12 cellular contexts compared by ENCODE assay signal in the genomic region with DNA sequence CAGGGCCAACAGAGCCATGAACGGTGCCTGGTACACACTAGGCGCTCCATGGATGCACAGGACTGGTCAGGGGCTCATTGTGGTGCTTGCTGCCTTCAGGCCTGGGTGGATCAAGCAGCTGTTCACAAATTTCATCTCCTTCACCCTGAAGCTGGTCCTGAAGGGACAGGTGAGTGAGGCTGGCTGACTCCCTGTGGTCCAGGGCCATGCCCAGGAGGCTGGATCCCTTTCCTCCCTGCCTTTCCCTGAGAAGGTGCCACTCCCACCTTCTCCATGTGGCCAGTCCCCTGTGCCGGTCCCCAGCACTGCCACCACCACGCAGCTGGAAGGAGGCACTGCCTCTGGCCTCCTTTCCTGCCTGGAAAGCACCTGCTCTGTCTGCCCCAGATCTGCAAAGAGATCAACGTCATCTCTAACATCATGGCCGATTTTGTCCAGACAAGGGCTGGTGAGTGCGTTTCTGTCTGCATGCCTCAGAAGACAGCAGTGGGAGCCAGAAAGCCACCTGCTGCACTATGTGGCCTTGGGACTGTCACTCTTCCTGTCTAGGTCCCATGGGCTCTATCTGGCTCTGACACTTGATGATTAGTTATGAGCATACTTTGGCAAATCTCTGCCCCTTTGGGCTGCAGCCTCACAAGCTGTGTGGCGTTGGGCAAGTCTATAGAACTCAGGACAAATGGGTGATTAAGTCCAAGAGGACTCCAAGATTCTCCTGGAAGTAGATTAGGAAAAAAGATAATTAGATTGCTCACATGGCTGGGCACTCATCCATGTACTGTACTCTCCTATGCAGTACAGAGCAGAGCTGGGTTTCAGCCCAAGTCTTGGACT. TPM values are rescaled to one million over a fixed set of nuclear protein-coding genes. Genes with fewer than 3 reads are reported as not detected.
DNase-seq lines count a peak whose midpoint lies in the region; ATAC-seq and FAIRE-seq lines count a peak whose summit lies in the region.
"Had no signal": no experiment of that assay in that cellular context is flagged by ENCODE, and none has a peak within 500 bp of the region (broad histone marks: within the 10 kb centered on the region; RNA-seq: fewer than 3 reads in every experiment).

No MANE protein-coding gene starts in this region.

- FAIRE-seq in frontal cortex (lab: Jason Lieb, UNC): no peak
- FAIRE-seq: K562 had no signal

- no peaks in the 10 kb centered on the region for H3K36me3 Mint-ChIP-seq in activated naive CD8-positive, alpha-beta T cell treated with anti-CD3 and anti-CD28 coated beads, Interleukin-2, amount 50 U/mL, for 24 hours (ENCODE audit: low read depth)

- ATAC-seq in GM19452 (IDR thresholded peaks at IDR 0.05; ENCODE audit: unreplicated experiment) (peak; percentile 81), HG03095 (IDR thresholded peaks at IDR 0.05; ENCODE audit: unreplicated experiment) (peak; percentile 73)
- peak; percentile 29 for ATAC-seq in activated naive CD8-positive, alpha-beta T cell treated with anti-CD3 and anti-CD28 coated beads, Interleukin-2, amount 50 U/mL, for 24 hours
- ATAC-seq: K562 had no signal

- peak; percentile 77 for DNase-seq in EH (ENCODE audit: low read depth)
- no peak for DNase-seq in activated naive CD8-positive, alpha-beta T cell treated with anti-CD3 and anti-CD28 coated beads, Interleukin-2, amount 50 U/mL, for 24 hours
- DNase-seq in anterior cingulate cortex (lab: John Stamatoyannopoulos, UW): no peak
- no peak for DNase-seq in frontal cortex (ENCODE audit: low spot score in 2 of 2)
- no peak for DNase-seq in effector CD8-positive, alpha-beta T cell (lab: John Stamatoyannopoulos, UW)
- no peak for DNase-seq in DMS 273 treated with DMSO at 0.1 percent for 48 hours (lab: John Stamatoyannopoulos, UW)
- DNase-seq: activated naive CD4-positive, alpha-beta T cell treated with Interleukin-2 at 50 U/mL for 16 hours; nephron progenitor cell had no signal

- H3K4me1 Mint-ChIP-seq in activated naive CD8-positive, alpha-beta T cell treated with anti-CD3 and anti-CD28 coated beads, Interleukin-2, amount 50 U/mL, for 24 hours: peaks cover 37% of the 10 kb centered on the region
- H3K4me1 Mint-ChIP-seq: nephron progenitor cell had no signal

- H3K9me3 Mint-ChIP-seq in activated naive CD8-positive, alpha-beta T cell treated with anti-CD3 and anti-CD28 coated beads, Interleukin-2, amount 50 U/mL, for 24 hours: no peaks in the 10 kb centered on the region

- H3K27ac Mint-ChIP-seq in activated naive CD8-positive, alpha-beta T cell treated with anti-CD3 and anti-CD28 coated beads, Interleukin-2, amount 50 U/mL, for 24 hours: peak overlapping the region; percentile 72
- H3K27ac Mint-ChIP-seq: nephron progenitor cell had no signal

- H3K27me3 Mint-ChIP-seq in activated naive CD8-positive, alpha-beta T cell treated with anti-CD3 and anti-CD28 coated beads, Interleukin-2, amount 50 U/mL, for 24 hours: no peaks in the 10 kb centered on the region

- no peak overlapping the region for H3K4me3 Mint-ChIP-seq in activated naive CD8-positive, alpha-beta T cell treated with anti-CD3 and anti-CD28 coated beads, Interleukin-2, amount 50 U/mL, for 24 hours
- H3K4me3 Mint-ChIP-seq: nephron progenitor cell had no signal

RNA-seq across cellular contexts. Expression of a gene that starts 9.4 kb away (rescaled TPM):
- total RNA-seq in frontal cortex: 0.82 TPM
- total RNA-seq: fibroblast of villous mesenchyme, K562 had no signal

RNA-seq across cellular contexts. Expression of a gene that starts 18.2 kb away (rescaled TPM):
- 0.41 TPM for total RNA-seq in frontal cortex

RNA-seq across cellular contexts. Expression of a gene that starts 39.2 kb away (rescaled TPM):
- total RNA-seq in frontal cortex: 42.0 TPM

Comparison
In these comparisons a context has a peak if more than half of its experiments do, and no peak if none do; other contexts are left out.
1. ATAC-seq: peak in every context shown above with its lines; median percentile 81 in GM19452; 73 in HG03095; 29 in activated naive CD8-positive, alpha-beta T cell treated with anti-CD3 and anti-CD28 coated beads, Interleukin-2, amount 50 U/mL, for 24 hours.